In genomic region chr1:166083887-166084286, GRCh38 we compare ENCODE assay signal across 14 cellular contexts.
DNase-seq lines count a peak whose midpoint lies in the region; ATAC-seq and TF ChIP-seq lines count a peak whose summit lies in the region.
"Had no signal": no experiment of that assay in that cellular context is flagged by ENCODE, and none has a peak within 500 bp of the region (broad histone marks: within the 10 kb centered on the region; RNA-seq: fewer than 3 reads in every experiment).

No MANE protein-coding gene starts in this region.

- H3K36me3 Mint-ChIP-seq in activated naive CD8-positive, alpha-beta T cell treated with anti-CD3 and anti-CD28 coated beads, Interleukin-2, amount 50 U/mL, for 24 hours (ENCODE audit: low read depth): no peaks in the 10 kb centered on the region
- no peaks in the 10 kb centered on the region for H3K36me3 Mint-ChIP-seq in Calu3 (ENCODE audit: insufficient read depth, unreplicated experiment)

- DNase-seq in activated CD4-positive, CD25-positive, alpha-beta regulatory T cell (lab: John Stamatoyannopoulos, UW): no peak
- DNase-seq in activated naive CD8-positive, alpha-beta T cell treated with anti-CD3 and anti-CD28 coated beads, Interleukin-2, amount 50 U/mL, for 24 hours: no peak
- DNase-seq in Calu3 (no peak), putamen (ENCODE audit: low spot score) (no peak)
- DNase-seq in stimulated activated naive CD4-positive, alpha-beta T cell treated with Interleukin-2 at 50 U/mL for 16 hours (lab: John Stamatoyannopoulos, UW): no peak
- DNase-seq: activated CD4-positive, CD25-positive, alpha-beta regulatory T cell treated with anti-CD3 and anti-CD28 coated beads, Interleukin-2, amount 50 U/mL, for 72 hours; DMS79 treated with DMSO at 0.1 percent for 48 hours; GM23248; NCI-H2227 treated with DMSO at 0.1 percent for 48 hours; SHP77 had no signal

- H3K4me3 Mint-ChIP-seq in activated naive CD8-positive, alpha-beta T cell treated with anti-CD3 and anti-CD28 coated beads, Interleukin-2, amount 50 U/mL, for 24 hours: no peak overlapping the region
- H3K4me3 Mint-ChIP-seq in Calu3 (ENCODE audit: low read depth, unreplicated experiment): no peak overlapping the region

- intact Hi-C loops in Calu3 (cut with micrococcal nuclease; ENCODE audit: unreplicated experiment): no loop called here

- H3K27me3 Mint-ChIP-seq in activated naive CD8-positive, alpha-beta T cell treated with anti-CD3 and anti-CD28 coated beads, Interleukin-2, amount 50 U/mL, for 24 hours: no peaks in the 10 kb centered on the region
- no peaks in the 10 kb centered on the region for H3K27me3 Mint-ChIP-seq in Calu3 (ENCODE audit: unreplicated experiment)

- ATAC-seq in activated CD4-positive, CD25-positive, alpha-beta regulatory T cell treated with anti-CD3 and anti-CD28 coated beads, Interleukin-2, amount 50 U/mL, for 24 hours: peak; percentile 71 to 83
- peak; percentile 67 for ATAC-seq in GM21367 (IDR thresholded peaks at IDR 0.05; ENCODE audit: unreplicated experiment)
- peak; percentile 74 for ATAC-seq in HG03060 (IDR thresholded peaks at IDR 0.05; ENCODE audit: low read depth, unreplicated experiment)
- ATAC-seq in activated naive CD8-positive, alpha-beta T cell treated with anti-CD3 and anti-CD28 coated beads, Interleukin-2, amount 50 U/mL, for 24 hours: peak; percentile 15
- ATAC-seq: K562 had no signal

- TF ChIP-seq CTCF in Calu3 (IDR thresholded peaks at IDR 0.05; ENCODE audit: unreplicated experiment): no peak

- H3K27ac Mint-ChIP-seq in activated naive CD8-positive, alpha-beta T cell treated with anti-CD3 and anti-CD28 coated beads, Interleukin-2, amount 50 U/mL, for 24 hours: no peak overlapping the region
- H3K27ac Mint-ChIP-seq in Calu3 (ENCODE audit: unreplicated experiment): no peak overlapping the region

- CTCF ChIA-PET in Calu3 (lab: Charles Lee): interaction anchor here (0.7 kb wide), 2 partner anchors 39 to 117 kb away, joined by 3 to 7 read pairs; no protein-coding TSS in a partner anchor

- H3K9me3 Mint-ChIP-seq in activated naive CD8-positive, alpha-beta T cell treated with anti-CD3 and anti-CD28 coated beads, Interleukin-2, amount 50 U/mL, for 24 hours: no peaks in the 10 kb centered on the region
- no peaks in the 10 kb centered on the region for H3K9me3 Mint-ChIP-seq in Calu3 (ENCODE audit: low read depth, unreplicated experiment)

- BruUV-seq in Calu3 (replicated peaks; lab: Mats Ljungman, UMichigan): no TSS peak

- peaks cover 15% of the 10 kb centered on the region for H3K4me1 Mint-ChIP-seq in activated naive CD8-positive, alpha-beta T cell treated with anti-CD3 and anti-CD28 coated beads, Interleukin-2, amount 50 U/mL, for 24 hours
- no peaks in the 10 kb centered on the region for H3K4me1 Mint-ChIP-seq in Calu3 (ENCODE audit: low read depth, unreplicated experiment)

Comparison
In these comparisons a context has a peak if more than half of its experiments do, and no peak if none do; other contexts are left out.
1. ATAC-seq: peak in every context shown above with its lines; median percentile 77 in activated CD4-positive, CD25-positive, alpha-beta regulatory T cell treated with anti-CD3 and anti-CD28 coated beads, Interleukin-2, amount 50 U/mL, for 24 hours; 74 in HG03060; 67 in GM21367; 15 in activated naive CD8-positive, alpha-beta T cell treated with anti-CD3 and anti-CD28 coated beads, Interleukin-2, amount 50 U/mL, for 24 hours.